In genomic region chr11:2882681-2883110, GRCh38 we compare ENCODE assay signal across 14 cellular contexts. TPM values are rescaled to one million over a fixed set of nuclear protein-coding genes. Genes with fewer than 3 reads are reported as not detected.
A peak's percentile ranks its signal among the peaks of the same experiment; 100 is the strongest.
DNase-seq lines count a peak whose midpoint lies in the region; ATAC-seq and TF ChIP-seq lines count a peak whose summit lies in the region.
"Had no signal": no experiment of that assay in that cellular context is flagged by ENCODE, and none has a peak within 500 bp of the region (broad histone marks: within the 10 kb centered on the region; RNA-seq: fewer than 3 reads in every experiment).

No MANE protein-coding gene starts in this region.

- H3K4me2 ChIP-seq in hepatocyte: peak overlapping the region; percentile 95
- no peak overlapping the region for H3K4me2 ChIP-seq in GM23248 (ENCODE audit: unreplicated experiment)

- H3K36me3 ChIP-seq in WERI-Rb-1: peaks cover 5% of the 10 kb centered on the region
- peaks cover 3% of the 10 kb centered on the region for H3K36me3 ChIP-seq in hepatocyte (replicated peaks; ENCODE audit: insufficient read depth, low read depth)
- no peaks in the 10 kb centered on the region for H3K36me3 ChIP-seq in GM23248 (ENCODE audit: low read depth)

- no peaks in the 10 kb centered on the region for H3K27me3 Mint-ChIP-seq in CD4-positive, alpha-beta T cell

- no peaks in the 10 kb centered on the region for H3K9me3 ChIP-seq in CD4-positive, alpha-beta T cell (ENCODE audit: control insufficient read depth, low read length)
- H3K9me3 ChIP-seq in WERI-Rb-1 (ENCODE audit: severe bottlenecking) (no peaks in the 10 kb centered on the region), hepatocyte (ENCODE audit: low read depth) (no peaks in the 10 kb centered on the region), GM23248 (ENCODE audit: low read depth) (no peaks in the 10 kb centered on the region)
- H3K9me3 ChIP-seq: mucosa of descending colon had no signal

- 74% methylated on average over 5 of the region's 5 CpGs for WGBS in hepatocyte (ENCODE audit: low lambda C conversion rate, missing lambda C conversion rate)
- WGBS in GM23248 (ENCODE audit: low coverage in 1 of 2, low lambda C conversion rate in 2 of 2, missing lambda C conversion rate in 2 of 2), 2 experiments: 92 to 95% methylated on average over 5 of the region's 5 CpGs

- no peak overlapping the region for H3K9ac ChIP-seq in GM23248

- H3K4me3 ChIP-seq in WERI-Rb-1 (ENCODE audit: low read depth, low read length): no peak overlapping the region
- peak overlapping the region; percentile 95 for H3K4me3 ChIP-seq in hepatocyte
- no peak overlapping the region for H3K4me3 ChIP-seq in GM23248
- H3K4me3 ChIP-seq: mucosa of descending colon had no signal

- no peak for ATAC-seq in CD4-positive, alpha-beta T cell (ENCODE audit: poor library complexity)
- ATAC-seq: mucosa of descending colon had no signal

- peaks cover 4% of the 10 kb centered on the region for H3K27me3 ChIP-seq in CD4-positive, alpha-beta T cell (ENCODE audit: control insufficient read depth, insufficient read depth, low read length)
- H3K27me3 ChIP-seq in WERI-Rb-1 (ENCODE audit: insufficient read depth, low read depth, severe bottlenecking) (no peaks in the 10 kb centered on the region), hepatocyte (no peaks in the 10 kb centered on the region), GM23248 (replicated peaks; ENCODE audit: insufficient read depth) (peaks cover 20% of the 10 kb centered on the region)

- H3K4me3 Mint-ChIP-seq in CD4-positive, alpha-beta T cell: peak overlapping the region; percentile 83

- no peaks in the 10 kb centered on the region for H3F3A ChIP-seq in GM23248 (ENCODE audit: insufficient read depth)

- H3K4me1 Mint-ChIP-seq in CD4-positive, alpha-beta T cell (ENCODE audit: low read depth): peaks cover 10% of the 10 kb centered on the region

- no peaks in the 10 kb centered on the region for H3K9me3 Mint-ChIP-seq in CD4-positive, alpha-beta T cell

- H3K79me2 ChIP-seq in hepatocyte (peaks cover 31% of the 10 kb centered on the region), GM23248 (ENCODE audit: insufficient read depth) (no peaks in the 10 kb centered on the region)

- H3K4me1 ChIP-seq in hepatocyte (ENCODE audit: insufficient read depth): peaks cover 20% of the 10 kb centered on the region
- no peaks in the 10 kb centered on the region for H3K4me1 ChIP-seq in GM23248 (ENCODE audit: insufficient read depth)

- DNase-seq in CD4-positive, alpha-beta T cell: no peak
- DNase-seq in WERI-Rb-1 (peak; percentile 27), hepatocyte (ENCODE audit: low spot score) (no peak), retina (peak; percentile 61), HK-2 (ENCODE audit: unreplicated experiment) (no peak), superior temporal gyrus (ENCODE audit: extremely low spot score) (no peak), GM23248 (no peak)
- no peak for DNase-seq in activated CD8-positive, alpha-beta memory T cell treated with anti-CD3 and anti-CD28 coated beads for 24 hours
- DNase-seq: activated CD4-positive, CD25-positive, alpha-beta regulatory T cell treated with anti-CD3 and anti-CD28 coated beads, Interleukin-2, amount 50 U/mL, for 72 hours; dermis blood vessel endothelial cell; NCI-H226; SHP77 treated with DMSO at 0.1 percent for 48 hours; stimulated activated CD4-positive, alpha-beta T cell treated with anti-CD3 and anti-CD28 coated beads, Interleukin-1b, Interleukin-23, amount 100 ng/mL, for 48 hours had no signal

- in situ Hi-C loops in GM23248 (cut with MboI): loop anchor here (25.0 kb wide), 2 partner anchors 570 to 695 kb away; partner anchors contain the start of genes C11orf21 and TSPAN32

- no peak overlapping the region for H3K27ac ChIP-seq in CD4-positive, alpha-beta T cell (ENCODE audit: low read depth, low read length)
- H3K27ac ChIP-seq in WERI-Rb-1: no peak overlapping the region
- peak overlapping the region; percentile 94 for H3K27ac ChIP-seq in hepatocyte
- no peak overlapping the region for H3K27ac ChIP-seq in GM23248

- no peak overlapping the region for H3K27ac Mint-ChIP-seq in CD4-positive, alpha-beta T cell

- POLR2A ChIA-PET in CD4-positive, alpha-beta T cell (lab: Charles Lee): no interaction called here

- intact Hi-C loops in CD4-positive, alpha-beta T cell (cut with DNase I, micrococcal nuclease): loop anchor here in 1 of 2 experiments (10.0 kb wide), 1 partner anchor 542 kb away; no protein-coding TSS in a partner anchor

- no peaks in the 10 kb centered on the region for H3K36me3 Mint-ChIP-seq in CD4-positive, alpha-beta T cell (ENCODE audit: low read depth)

- peaks cover 25% of the 10 kb centered on the region for H4K20me1 ChIP-seq in hepatocyte (ENCODE audit: insufficient read depth, poor library complexity, severe bottlenecking)
- H4K20me1 ChIP-seq in GM23248 (ENCODE audit: insufficient read depth): no peaks in the 10 kb centered on the region

- H3K9me2 ChIP-seq in hepatocyte (replicated peaks; ENCODE audit: insufficient read depth): no peaks in the 10 kb centered on the region
- no peaks in the 10 kb centered on the region for H3K9me2 ChIP-seq in GM23248 (ENCODE audit: insufficient read depth)

- CTCF ChIA-PET in CD4-positive, alpha-beta T cell (lab: Charles Lee): interaction anchor here (1.1 kb wide), 1 partner anchor 9 kb away, joined by 4 read pairs; no protein-coding TSS in a partner anchor

- TF ChIP-seq CTCF in CD4-positive, alpha-beta T cell (IDR thresholded peaks at IDR 0.05): no peak
- 0 out of 2 replicates have a peak, but pooled peaks have one; percentile 6 for TF ChIP-seq CTCF in WERI-Rb-1 (IDR thresholded peaks at IDR 0.05; ENCODE audit: low read depth, low read length)
- TF ChIP-seq CTCF in hepatocyte (IDR thresholded peaks at IDR 0.05; ENCODE audit: poor library complexity): no peak

- H2AFZ ChIP-seq in hepatocyte: no peak overlapping the region
- H2AFZ ChIP-seq in GM23248: no peak overlapping the region

RNA-seq across cellular contexts. Expression of gene CDKN1C, which starts 2.9 kb away (rescaled TPM):
- total RNA-seq in CD4-positive, alpha-beta T cell: 1 to 10 TPM; 1.9 to 2.5 TPM
- 411 and 470 TPM in 2 replicates for total RNA-seq in hepatocyte
- polyA plus RNA-seq in hepatocyte (526 and 563 TPM in 2 replicates), GM23248 (2016; fragmentation: Nextera tagmentation; extraction: Ambion mirVana) (0.38 and 1.2 TPM in 2 replicates)
- total RNA-seq in GM23248 (2014; rRNA removed; shearing (Covaris generic)): 0.43 TPM in 1 of 2 replicates, not detected in the other

RNA-seq across cellular contexts. Expression of gene PHLDA2, which starts 46.5 kb away (rescaled TPM):
- total RNA-seq in CD4-positive, alpha-beta T cell: 1 to 10 TPM; 1.1 to 1.3 TPM
- 7.1 and 8.5 TPM in 2 replicates for total RNA-seq in hepatocyte
- polyA plus RNA-seq in hepatocyte (62.4 and 67.4 TPM in 2 replicates), GM23248 (2016; fragmentation: Nextera tagmentation; extraction: Ambion mirVana) (64.4 and 66.0 TPM in 2 replicates)
- 11.7 and 16.8 TPM in 2 replicates for total RNA-seq in GM23248 (2014; rRNA removed; shearing (Covaris generic))

Comparison
In these comparisons a context has a peak if more than half of its experiments do, and no peak if none do; other contexts are left out.
1. DNase-seq: peak in WERI-Rb-1 (single experiment) and retina (single experiment); none in CD4-positive, alpha-beta T cell (0 of 10), hepatocyte (single experiment), HK-2 (single experiment), activated CD8-positive, alpha-beta memory T cell treated with anti-CD3 and anti-CD28 coated beads for 24 hours (single experiment), superior temporal gyrus (single experiment) and GM23248 (single experiment).
2. RNA of gene CDKN1C, which starts 2.9 kb away (total RNA-seq): 411 to 470 TPM in hepatocyte; 1.9 to 2.5 TPM in CD4-positive, alpha-beta T cell and 0.43 TPM in GM23248; every median in the first group is over 100 times any median in the second.